In the genomic region with DNA sequence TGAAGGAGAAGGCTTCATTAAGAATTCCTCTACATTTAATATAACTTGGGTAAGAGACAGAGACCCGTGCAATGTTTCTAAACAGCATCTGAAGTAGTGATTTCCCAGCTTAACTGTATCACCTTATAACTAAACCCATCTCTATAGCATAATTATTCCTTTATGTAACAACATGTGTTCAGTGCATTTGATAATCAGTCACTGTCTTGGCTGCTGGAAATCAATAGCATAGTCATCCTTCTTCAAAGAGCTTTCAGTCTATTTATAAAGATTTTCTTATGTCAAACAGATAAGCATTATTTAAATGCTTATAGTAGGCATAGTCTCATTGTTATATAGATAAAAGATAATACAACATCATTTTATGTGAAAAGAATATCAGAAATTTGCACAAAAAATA, we compare ENCODE assay signal across 6 cellular contexts.
"Had no signal": no experiment of that assay in that cellular context is flagged by ENCODE, and none has a peak within 500 bp of the region (broad histone marks: within the 10 kb centered on the region; RNA-seq: fewer than 3 reads in every experiment).

No MANE protein-coding gene starts in this region.

- DNase-seq: GM23248, GOT3, H7, H9, HCEC 1CT, HFFc6 had no signal
